In the genomic region with DNA sequence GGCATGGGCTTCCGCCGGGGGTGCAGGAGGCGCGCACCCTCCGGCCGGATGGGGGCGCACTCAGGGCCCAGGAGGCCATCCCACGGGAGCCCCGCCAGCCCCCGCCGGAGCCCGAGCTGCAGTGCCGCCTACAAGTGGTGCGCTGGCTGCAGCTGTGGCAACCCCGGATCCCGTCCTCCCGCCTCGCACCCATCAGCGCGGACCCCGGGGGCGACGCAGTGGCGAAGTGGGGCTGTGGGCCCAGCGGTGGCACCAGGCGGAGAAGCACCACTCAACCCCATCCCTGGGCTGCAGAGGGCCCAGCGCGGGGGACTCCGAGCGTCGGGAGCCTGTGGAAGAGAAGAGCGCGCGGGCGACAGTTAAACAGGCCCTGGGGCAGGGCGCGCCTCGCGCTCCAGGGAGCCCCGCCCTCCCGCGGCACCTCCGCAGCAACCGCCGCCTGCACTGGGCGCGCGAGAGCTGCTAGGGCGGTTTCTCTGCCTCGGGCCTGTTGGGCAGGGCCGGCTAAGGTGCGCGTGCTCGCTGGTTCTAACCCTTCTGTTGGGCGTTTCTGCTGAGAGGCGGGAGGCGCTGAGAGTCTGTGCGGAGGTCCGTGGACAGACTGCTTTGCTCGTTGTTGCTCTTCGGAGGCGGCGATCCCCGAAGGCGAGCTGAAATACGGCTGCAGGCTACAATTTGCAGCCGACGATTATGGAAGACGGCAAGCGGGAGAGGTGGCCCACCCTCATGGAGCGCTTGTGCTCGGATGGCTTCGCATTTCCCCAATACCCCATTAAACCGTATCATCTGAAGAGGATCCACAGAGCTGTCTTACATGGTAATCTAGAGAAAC, we compare ENCODE assay signal across 8 cellular contexts. TPM values are rescaled to one million over a fixed set of nuclear protein-coding genes. Genes with fewer than 3 reads are reported as not detected.
DNase-seq lines count a peak whose midpoint lies in the region; FAIRE-seq and TF ChIP-seq lines count a peak whose summit lies in the region.
"Not testable (repeated sequence)": the region's sequence is repeated elsewhere in the genome, so short reads cannot be mapped to it uniquely, and the experiment has no call there.

A gene (plus strand): TSS at position 104 of the 832 bp plus-strand sequence. CDS start 587 bp downstream, at position 691.

- H3K4me1 ChIP-seq in tibial artery: not testable (repeated sequence)

- TF ChIP-seq POLR2A in GM12891 (IDR thresholded peaks at IDR 0.05; ENCODE audit: low read depth, low read length): 0 out of 2 replicates have a peak, but pooled peaks have one; percentile 19

- DNase-seq in GM12891 (ENCODE audit: insufficient read length, low spot score) (peak; percentile 42), HCEC 1CT (peak; percentile 76), cerebellum (ENCODE audit: low spot score) (peak; percentile 60), iPS-NIHi11 (ENCODE audit: low spot score) (peak; percentile 66), retina (peak; percentile 96), tibial artery (peak; percentile 74 to 92)
- peak; percentile 76 for DNase-seq in Jurkat, Clone E6-1 (ENCODE audit: low read depth, low spot score)
- DNase-seq in activated CD4-positive, alpha-beta T cell treated with anti-CD3 and anti-CD28 coated beads, Interleukin-2, amount 50 U/mL, for 4 hours: peak; percentile 75 to 77

- FAIRE-seq in GM12891 (lab: Jason Lieb, UNC): not testable (repeated sequence)

- peak; percentile 55 to 61 for TF ChIP-seq CTCF in tibial artery (IDR thresholded peaks at IDR 0.05)

- H3K36me3 ChIP-seq in tibial artery: not testable (repeated sequence)

- peak within 1 kb of the TSS; percentile 87 to 95 for H3K27ac ChIP-seq in tibial artery

- H3K27me3 ChIP-seq in tibial artery: not testable (repeated sequence)

- peak within 1 kb of the TSS; percentile 78 for H3K4me3 ChIP-seq in Jurkat, Clone E6-1 (ENCODE audit: low read length)
- peak within 1 kb of the TSS; percentile 63 to 69 for H3K4me3 ChIP-seq in tibial artery

- H3K9me3 ChIP-seq in tibial artery: not testable (repeated sequence)

- intact Hi-C loops in tibial artery (cut with DNase I; ENCODE audit: low total_unique reads): not testable (repeated sequence)

TF ChIP-seq in GM12891, 5 proteins besides CTCF, POLR2A, EP300 and RAD21:
- peak; percentile 30; the same call in 1 of the 2 replicates for TF ChIP-seq POLR2AphosphoS5 (IDR thresholded peaks at IDR 0.05; ENCODE audit: low read depth, low read length)
TF ChIP-seq in GM12891: peak in this region for 1; not testable (repeated sequence) for 4.

RNA-seq across cellular contexts. Expression of the gene that starts here (rescaled TPM):
- 4.8 TPM for polyA plus RNA-seq in GM12891 (2012; ENCODE audit: low read depth, missing spikeins)
- polyA plus RNA-seq in Jurkat, Clone E6-1 (2012; ENCODE audit: insufficient read depth, insufficient read length): 9.5 TPM
- 274 TPM for total RNA-seq in cerebellum

Comparison
In these comparisons a context has a peak if more than half of its experiments do, and no peak if none do; other contexts are left out.
1. Peak in every context shown above with its lines: DNase-seq, H3K4me3 ChIP-seq and H3K27ac ChIP-seq.
2. DNase-seq: peak in every context shown above with its lines; median percentile 96 in retina; 83 in tibial artery; 76 in HCEC 1CT; 76 in Jurkat, Clone E6-1; 76 in activated CD4-positive, alpha-beta T cell treated with anti-CD3 and anti-CD28 coated beads, Interleukin-2, amount 50 U/mL, for 4 hours; 66 in iPS-NIHi11; 60 in cerebellum; 42 in GM12891.